18 cellular contexts compared by ENCODE assay signal in the genomic region with DNA sequence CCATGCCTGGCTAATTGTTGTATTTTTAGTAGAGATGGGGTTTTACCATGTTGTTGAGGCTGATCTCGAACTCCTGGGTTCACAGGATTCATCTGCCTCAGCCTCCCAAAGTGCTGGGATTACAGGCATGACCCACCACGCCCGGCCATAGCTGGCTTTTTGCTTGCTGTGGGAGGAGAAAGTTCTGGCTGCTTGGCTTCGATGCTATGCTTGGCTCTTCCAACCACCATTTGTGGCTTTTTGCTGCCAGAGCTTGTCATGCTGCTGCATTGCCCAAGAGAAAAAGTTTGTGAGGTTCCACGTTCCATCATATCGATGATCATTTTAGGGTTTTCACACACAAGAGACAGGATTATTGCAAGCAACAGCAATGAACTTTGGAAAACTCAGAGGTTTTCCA. TPM values are rescaled to one million over a fixed set of nuclear protein-coding genes. Genes with fewer than 3 reads are reported as not detected.
DNase-seq lines count a peak whose midpoint lies in the region; ATAC-seq and TF ChIP-seq lines count a peak whose summit lies in the region.
"Had no signal": no experiment of that assay in that cellular context is flagged by ENCODE, and none has a peak within 500 bp of the region (broad histone marks: within the 10 kb centered on the region; RNA-seq: fewer than 3 reads in every experiment).

No MANE protein-coding gene starts in this region.

- intact Hi-C loops in Right ventricle myocardium superior (cut with DNase I) (no loop called here), cardiac septum (cut with DNase I) (no loop called here), lower leg skin (cut with DNase I; ENCODE audit: low total_unique reads) (no loop called here), vagina (cut with DNase I) (no loop called here)

- peak; percentile 65 for DNase-seq in Right ventricle myocardium superior
- no peak for DNase-seq in cardiac septum (ENCODE audit: low spot score)
- peak; percentile 40 for DNase-seq in coronary artery (ENCODE audit: low spot score)
- DNase-seq in lower leg skin (ENCODE audit: low spot score in 2 of 2): peak; percentile 41 to 88
- no peak for DNase-seq in vagina (ENCODE audit: extremely low spot score in 2 of 2)
- DNase-seq in NCI-H2107 (lab: John Stamatoyannopoulos, UW): no peak
- no peak for DNase-seq in NCI-H1694 (lab: John Stamatoyannopoulos, UW)
- no peak for DNase-seq in activated naive CD4-positive, alpha-beta T cell (lab: John Stamatoyannopoulos, UW)
- DNase-seq: CD4-positive, CD25-positive, alpha-beta regulatory T cell; Karpas-422; NCI-H1105 treated with DMSO at 0.1 percent for 48 hours; NCI-H1930; NCI-H2171 treated with DMSO at 0.1 percent for 48 hours; NCI-H510A had no signal

- ATAC-seq in Right ventricle myocardium superior (ENCODE audit: poor library complexity): peak; percentile 46
- ATAC-seq: GM12878, HCT116 had no signal

- H3K27ac ChIP-seq in coronary artery: no peak overlapping the region
- H3K27ac ChIP-seq in vagina: peak overlapping the region; percentile 11

- H3K27me3 ChIP-seq in vagina: no peaks in the 10 kb centered on the region

- no peaks in the 10 kb centered on the region for H3K36me3 ChIP-seq in vagina

- TF ChIP-seq POLR2A in lower leg skin (IDR thresholded peaks at IDR 0.05) (no peak), vagina (IDR thresholded peaks at IDR 0.05) (no peak)

- no peaks in the 10 kb centered on the region for H3K9me3 ChIP-seq in vagina

- H3K4me1 ChIP-seq in vagina: no peaks in the 10 kb centered on the region

- TF ChIP-seq CTCF in coronary artery (IDR thresholded peaks at IDR 0.05) (no peak), lower leg skin (IDR thresholded peaks at IDR 0.05) (no peak), vagina (IDR thresholded peaks at IDR 0.05) (no peak)

- no peak overlapping the region for H3K4me3 ChIP-seq in coronary artery
- H3K4me3 ChIP-seq in lower leg skin (ENCODE audit: low read depth, poor library complexity, severe bottlenecking): no peak overlapping the region
- H3K4me3 ChIP-seq in vagina: no peak overlapping the region
- H3K4me3 ChIP-seq: GM12878 had no signal

- WGBS in lower leg skin, 2 donors: 53 to 68% methylated on average over 6 of the region's 6 CpGs

RNA-seq across cellular contexts. Expression of a gene that starts 16.2 kb away (rescaled TPM):
- total RNA-seq in Right ventricle myocardium superior: 71.8 TPM
- total RNA-seq in cardiac septum: 70.3 TPM
- total RNA-seq in lower leg skin: 10 to 100 TPM in 2 of 4 donors, 1 to 10 TPM in 2; 7.4 to 20.4 (median 10.6) TPM
- 46.9 TPM for total RNA-seq in vagina
- total RNA-seq: OCI-LY7 had no signal

RNA-seq across cellular contexts. Expression of a gene that starts 55.1 kb away (rescaled TPM):
- total RNA-seq in Right ventricle myocardium superior (6.1 TPM), cardiac septum (5.4 TPM), lower leg skin (10 to 100 TPM in 2 of 4 donors, 1 to 10 TPM in 2; 1.9 to 15.4 (median 9.2) TPM), vagina (4.4 TPM)
- total RNA-seq: CD4-positive, CD25-positive, alpha-beta regulatory T cell; RPMI7951 had no signal

Comparison
In these comparisons a context has a peak if more than half of its experiments do, and no peak if none do; other contexts are left out.
1. DNase-seq: peak in Right ventricle myocardium superior (single experiment), coronary artery (single experiment) and lower leg skin (2 of 2); none in cardiac septum (single experiment), vagina (0 of 2), NCI-H2107 (single experiment), NCI-H1694 (single experiment) and activated naive CD4-positive, alpha-beta T cell (0 of 4).